In genomic region chr12:131737485-131737827, GRCh38 we compare ENCODE assay signal across 1 cellular context.
TF ChIP-seq lines count a peak whose summit lies in the region.

No MANE protein-coding gene starts in this region.

TF ChIP-seq in WTC11, 78 proteins besides CTCF, POLR2A, EP300 and RAD21 (continued from another document):
- TF ChIP-seq, protein P1, sequence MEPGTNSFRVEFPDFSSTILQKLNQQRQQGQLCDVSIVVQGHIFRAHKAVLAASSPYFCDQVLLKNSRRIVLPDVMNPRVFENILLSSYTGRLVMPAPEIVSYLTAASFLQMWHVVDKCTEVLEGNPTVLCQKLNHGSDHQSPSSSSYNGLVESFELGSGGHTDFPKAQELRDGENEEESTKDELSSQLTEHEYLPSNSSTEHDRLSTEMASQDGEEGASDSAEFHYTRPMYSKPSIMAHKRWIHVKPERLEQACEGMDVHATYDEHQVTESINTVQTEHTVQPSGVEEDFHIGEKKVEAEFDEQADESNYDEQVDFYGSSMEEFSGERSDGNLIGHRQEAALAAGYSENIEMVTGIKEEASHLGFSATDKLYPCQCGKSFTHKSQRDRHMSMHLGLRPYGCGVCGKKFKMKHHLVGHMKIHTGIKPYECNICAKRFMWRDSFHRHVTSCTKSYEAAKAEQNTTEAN (CRISPR knock-in tag; IDR thresholded peaks at IDR 0.05) = no peak
- no peak for TF ChIP-seq NFE2L1 (CRISPR knock-in tag; IDR thresholded peaks at IDR 0.05)
- no peak for TF ChIP-seq CBFB (CRISPR knock-in tag; IDR thresholded peaks at IDR 0.05; ENCODE audit: low read depth)
- TF ChIP-seq, protein P2, sequence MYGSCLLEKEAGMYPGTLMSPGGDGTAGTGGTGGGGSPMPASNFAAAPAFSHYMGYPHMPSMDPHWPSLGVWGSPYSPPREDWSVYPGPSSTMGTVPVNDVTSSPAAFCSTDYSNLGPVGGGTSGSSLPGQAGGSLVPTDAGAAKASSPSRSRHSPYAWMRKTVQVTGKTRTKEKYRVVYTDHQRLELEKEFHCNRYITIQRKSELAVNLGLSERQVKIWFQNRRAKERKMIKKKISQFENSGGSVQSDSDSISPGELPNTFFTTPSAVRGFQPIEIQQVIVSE (CRISPR knock-in tag; IDR thresholded peaks at IDR 0.05; ENCODE audit: borderline replicate concordance) = no peak
- TF ChIP-seq, protein P3, sequence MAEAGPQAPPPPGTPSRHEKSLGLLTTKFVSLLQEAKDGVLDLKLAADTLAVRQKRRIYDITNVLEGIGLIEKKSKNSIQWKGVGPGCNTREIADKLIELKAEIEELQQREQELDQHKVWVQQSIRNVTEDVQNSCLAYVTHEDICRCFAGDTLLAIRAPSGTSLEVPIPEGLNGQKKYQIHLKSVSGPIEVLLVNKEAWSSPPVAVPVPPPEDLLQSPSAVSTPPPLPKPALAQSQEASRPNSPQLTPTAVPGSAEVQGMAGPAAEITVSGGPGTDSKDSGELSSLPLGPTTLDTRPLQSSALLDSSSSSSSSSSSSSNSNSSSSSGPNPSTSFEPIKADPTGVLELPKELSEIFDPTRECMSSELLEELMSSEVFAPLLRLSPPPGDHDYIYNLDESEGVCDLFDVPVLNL (CRISPR knock-in tag; IDR thresholded peaks at IDR 0.05; ENCODE audit: borderline replicate concordance, low read depth) = no peak
- TF ChIP-seq, protein P4, sequence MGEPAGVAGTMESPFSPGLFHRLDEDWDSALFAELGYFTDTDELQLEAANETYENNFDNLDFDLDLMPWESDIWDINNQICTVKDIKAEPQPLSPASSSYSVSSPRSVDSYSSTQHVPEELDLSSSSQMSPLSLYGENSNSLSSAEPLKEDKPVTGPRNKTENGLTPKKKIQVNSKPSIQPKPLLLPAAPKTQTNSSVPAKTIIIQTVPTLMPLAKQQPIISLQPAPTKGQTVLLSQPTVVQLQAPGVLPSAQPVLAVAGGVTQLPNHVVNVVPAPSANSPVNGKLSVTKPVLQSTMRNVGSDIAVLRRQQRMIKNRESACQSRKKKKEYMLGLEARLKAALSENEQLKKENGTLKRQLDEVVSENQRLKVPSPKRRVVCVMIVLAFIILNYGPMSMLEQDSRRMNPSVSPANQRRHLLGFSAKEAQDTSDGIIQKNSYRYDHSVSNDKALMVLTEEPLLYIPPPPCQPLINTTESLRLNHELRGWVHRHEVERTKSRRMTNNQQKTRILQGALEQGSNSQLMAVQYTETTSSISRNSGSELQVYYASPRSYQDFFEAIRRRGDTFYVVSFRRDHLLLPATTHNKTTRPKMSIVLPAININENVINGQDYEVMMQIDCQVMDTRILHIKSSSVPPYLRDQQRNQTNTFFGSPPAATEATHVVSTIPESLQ (CRISPR knock-in tag; IDR thresholded peaks at IDR 0.05) = no peak
- TF ChIP-seq ELF4 (CRISPR knock-in tag; IDR thresholded peaks at IDR 0.05; ENCODE audit: low read depth) = no peak
- no peak for TF ChIP-seq ZNF281 (CRISPR knock-in tag; IDR thresholded peaks at IDR 0.05)
- TF ChIP-seq RELA (CRISPR knock-in tag; IDR thresholded peaks at IDR 0.05; ENCODE audit: borderline replicate concordance) = no peak
- TF ChIP-seq ERG (CRISPR knock-in tag; IDR thresholded peaks at IDR 0.05) = no peak
- no peak for TF ChIP-seq ATF2 (CRISPR knock-in tag; IDR thresholded peaks at IDR 0.05; ENCODE audit: borderline replicate concordance, low read depth)
- TF ChIP-seq AFF4 (CRISPR knock-in tag; IDR thresholded peaks at IDR 0.05; ENCODE audit: borderline replicate concordance) = no peak
TF ChIP-seq in WTC11: peak in this region for 0.
